9 cellular contexts compared by ENCODE assay signal in genomic region chr17:82551779-82552457, GRCh38. TPM values are rescaled to one million over a fixed set of nuclear protein-coding genes. Genes with fewer than 3 reads are reported as not detected.
DNase-seq lines count a peak whose midpoint lies in the region; ATAC-seq lines count a peak whose summit lies in the region.
"Had no signal": no experiment of that assay in that cellular context is flagged by ENCODE, and none has a peak within 500 bp of the region (broad histone marks: within the 10 kb centered on the region; RNA-seq: fewer than 3 reads in every experiment).

No MANE protein-coding gene starts in this region.

- ATAC-seq in GM21529 (IDR thresholded peaks at IDR 0.05; ENCODE audit: unreplicated experiment): peak; percentile 84
- ATAC-seq in activated naive CD4-positive, alpha-beta T cell treated with anti-CD3 and anti-CD28 coated beads, Interleukin-2, amount 50 U/mL, for 72 hours: peak; percentile 100
- ATAC-seq in left ventricle myocardium superior: peak; percentile 74

- H3K36me3 Mint-ChIP-seq in activated naive CD4-positive, alpha-beta T cell treated with anti-CD3 and anti-CD28 coated beads, Interleukin-2, amount 50 U/mL, for 72 hours: no peaks in the 10 kb centered on the region
- H3K36me3 Mint-ChIP-seq: activated naive CD8-positive, alpha-beta T cell had no signal

- intact Hi-C loops in left ventricle myocardium superior (cut with micrococcal nuclease): no loop called here

- DNase-seq in DMS 273 (lab: John Stamatoyannopoulos, UW; ENCODE audit: unreplicated experiment): peak; percentile 86
- DNase-seq in LoVo (ENCODE audit: low spot score): peak; percentile 49
- DNase-seq in T follicular helper cell (ENCODE audit: low read depth): peak; percentile 69
- DNase-seq in activated naive CD4-positive, alpha-beta T cell treated with anti-CD3 and anti-CD28 coated beads, Interleukin-2, amount 50 U/mL, for 72 hours (ENCODE audit: low spot score in 2 of 2): peak; percentile 69 to 80
- peak; percentile 82 for DNase-seq in left ventricle myocardium superior
- DNase-seq in stimulated activated CD4-positive, alpha-beta T cell treated with anti-CD3 and anti-CD28 coated beads, Interleukin-12 subunit alpha, Interleukin-12 subunit beta, amount 100 ng/mL, for 4 hours: peak; percentile 69
- no peak for DNase-seq in epidermal melanocyte (ENCODE audit: insufficient read length, low spot score)

- H3K9me3 Mint-ChIP-seq in activated naive CD4-positive, alpha-beta T cell treated with anti-CD3 and anti-CD28 coated beads, Interleukin-2, amount 50 U/mL, for 72 hours: no peaks in the 10 kb centered on the region

- peak overlapping the region in 1 of 2 donors; percentile 50 for H3K27ac Mint-ChIP-seq in activated naive CD4-positive, alpha-beta T cell treated with anti-CD3 and anti-CD28 coated beads, Interleukin-2, amount 50 U/mL, for 72 hours
- H3K27ac Mint-ChIP-seq: activated naive CD8-positive, alpha-beta T cell had no signal

RNA-seq across cellular contexts. Expression of gene FOXK2, which starts 32.4 kb away (rescaled TPM):
- 10 to 100 TPM; 56.2 to 67.4 TPM for total RNA-seq in activated naive CD4-positive, alpha-beta T cell treated with anti-CD3 and anti-CD28 coated beads, Interleukin-2, amount 50 U/mL, for 72 hours
- 41.5 TPM for total RNA-seq in left ventricle myocardium superior
